In the genomic region with DNA sequence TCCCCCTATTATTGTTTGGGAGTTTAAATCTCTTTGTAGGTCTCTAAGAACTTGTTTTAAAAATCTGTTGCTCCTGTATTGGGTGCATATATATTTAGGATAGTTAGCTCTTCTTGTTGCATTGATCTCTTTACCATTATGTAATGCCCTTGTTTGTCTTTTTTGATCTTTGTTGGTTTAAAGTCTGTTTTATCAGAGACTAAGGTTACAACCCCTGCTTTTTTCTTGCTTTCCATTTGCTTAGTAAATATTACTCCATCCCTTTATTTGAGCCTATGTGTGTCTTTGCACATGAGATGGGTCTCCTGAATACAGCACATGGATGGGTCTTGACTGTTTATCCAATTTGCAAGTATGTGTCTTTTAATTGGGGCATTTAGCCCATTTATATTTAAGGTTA, we compare ENCODE assay signal across 1 cellular context.
TF ChIP-seq lines count a peak whose summit lies in the region.
"Not testable (repeated sequence)": the region's sequence is repeated elsewhere in the genome, so short reads cannot be mapped to it uniquely, and the experiment has no call there.

No MANE protein-coding gene starts in this region.

TF ChIP-seq in HepG2, 621 proteins besides CTCF, POLR2A, EP300 and RAD21 (continued from another document):
- TF ChIP-seq RERE (CRISPR knock-in tag; IDR thresholded peaks at IDR 0.05; ENCODE audit: low read depth) (0 out of 2 replicates have a peak, but pooled peaks have one; percentile 56), FOXA1 (IDR thresholded peaks at IDR 0.05) (0 out of 2 replicates have a peak, but pooled peaks have one; percentile 23), FOXA1 (CRISPR knock-in tag; IDR thresholded peaks at IDR 0.05) (peak; percentile 61; the same call in 1 of the 2 replicates), NR2F6 (IDR thresholded peaks at IDR 0.05) (peak; percentile 79)
- TF ChIP-seq NR2F6 (CRISPR knock-in tag; IDR thresholded peaks at IDR 0.05), result not testable (repeated sequence)
TF ChIP-seq in HepG2: peak in this region for 31; not testable (repeated sequence) for 590.
